ENCODE assay signal across 2 cellular contexts in the genomic region with DNA sequence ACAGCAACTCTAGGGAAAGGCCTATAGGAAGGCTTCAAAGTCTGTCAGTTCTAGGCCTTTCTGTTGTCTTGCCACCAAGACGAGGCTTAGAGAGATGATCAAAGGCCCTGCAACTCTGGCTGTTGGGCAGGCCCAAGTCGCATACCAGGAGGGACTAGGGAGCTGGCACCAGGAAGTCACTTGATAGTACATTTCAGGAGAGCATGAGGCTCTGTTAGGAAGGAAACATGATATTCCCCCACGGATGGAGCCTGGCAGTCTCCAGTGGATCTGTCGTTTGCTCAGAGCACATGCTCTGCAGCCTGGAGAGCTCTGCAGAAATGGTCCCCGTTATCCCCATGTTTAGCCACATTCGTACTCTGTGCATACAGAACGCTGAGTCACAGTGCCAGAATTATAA.
A peak's percentile ranks its signal among the peaks of the same experiment; 100 is the strongest.
TF ChIP-seq lines count a peak whose summit lies in the region.

No MANE protein-coding gene starts in this region.

TF ChIP-seq in IMR-90, 13 proteins besides CTCF, POLR2A, EP300 and RAD21:
- TF ChIP-seq CEBPB (IDR thresholded peaks at IDR 0.05; ENCODE audit: low read depth, low read length) (no peak), NFE2L2 (IDR thresholded peaks at IDR 0.05; ENCODE audit: low read depth, low read length) (peak; percentile 79)
- TF ChIP-seq, protein P1, sequence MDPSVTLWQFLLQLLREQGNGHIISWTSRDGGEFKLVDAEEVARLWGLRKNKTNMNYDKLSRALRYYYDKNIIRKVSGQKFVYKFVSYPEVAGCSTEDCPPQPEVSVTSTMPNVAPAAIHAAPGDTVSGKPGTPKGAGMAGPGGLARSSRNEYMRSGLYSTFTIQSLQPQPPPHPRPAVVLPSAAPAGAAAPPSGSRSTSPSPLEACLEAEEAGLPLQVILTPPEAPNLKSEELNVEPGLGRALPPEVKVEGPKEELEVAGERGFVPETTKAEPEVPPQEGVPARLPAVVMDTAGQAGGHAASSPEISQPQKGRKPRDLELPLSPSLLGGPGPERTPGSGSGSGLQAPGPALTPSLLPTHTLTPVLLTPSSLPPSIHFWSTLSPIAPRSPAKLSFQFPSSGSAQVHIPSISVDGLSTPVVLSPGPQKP (IDR thresholded peaks at IDR 0.05; ENCODE audit: borderline replicate concordance, low read depth, low read length) = no peak
TF ChIP-seq in IMR-90: peak in this region for 1.

TF ChIP-seq in K562, 482 proteins besides CTCF, POLR2A, EP300 and RAD21:
- TF ChIP-seq SMARCA4 (IDR thresholded peaks at IDR 0.05) = no peak
- TF ChIP-seq ARNT (IDR thresholded peaks at IDR 0.05) = no peak
- 0 out of 2 replicates have a peak, but pooled peaks have one; percentile 26 for TF ChIP-seq MAFG (tag; conservative IDR thresholded peaks at IDR 0.05)
